Comparison of ENCODE assay signal across 7 cellular contexts in the genomic region with DNA sequence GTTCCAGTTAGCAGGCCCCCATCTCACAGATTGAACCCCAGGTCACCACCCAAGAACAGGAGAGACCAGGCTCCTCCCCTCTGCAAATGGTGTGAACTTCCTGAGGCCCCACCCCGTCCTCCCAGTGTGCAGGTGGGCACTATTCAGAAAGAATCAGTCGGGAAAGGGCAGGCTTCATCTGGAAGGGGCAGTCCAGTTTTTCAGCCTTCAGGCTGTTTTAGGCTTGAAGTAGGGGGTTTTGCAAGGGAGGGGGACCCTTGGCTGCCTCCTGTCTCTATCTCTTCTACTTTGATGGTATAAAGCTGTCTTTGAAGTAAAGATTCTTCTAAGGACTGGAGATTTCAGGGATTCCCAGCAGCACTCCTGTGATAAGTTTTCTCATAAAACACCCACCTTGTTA.
"Had no signal": no experiment of that assay in that cellular context is flagged by ENCODE, and none has a peak within 500 bp of the region (broad histone marks: within the 10 kb centered on the region; RNA-seq: fewer than 3 reads in every experiment).

No MANE protein-coding gene starts in this region.

- H3K27ac Mint-ChIP-seq: IgD-negative memory B cell had no signal

- H3K27ac ChIP-seq: HL-60, KMS-11 had no signal

- H3K4me3 ChIP-seq: K562 had no signal

- H3K9ac ChIP-seq: KMS-11 had no signal

- DNase-seq: IMR-90, KBM-7 had no signal

- H3K4me1 Mint-ChIP-seq: IgD-negative memory B cell had no signal

- H3K27me3 Mint-ChIP-seq: IgD-negative memory B cell had no signal

- H3K4me3 Mint-ChIP-seq: IgD-negative memory B cell had no signal

- H3K4me2 ChIP-seq: KMS-11 had no signal

- ATAC-seq: HepG2, K562 had no signal
